In genomic region chr11:2303627-2304155, GRCh38 we compare ENCODE assay signal across 1 cellular context.
TF ChIP-seq lines count a peak whose summit lies in the region.

No MANE protein-coding gene starts in this region.

TF ChIP-seq in K562, 482 proteins besides CTCF, POLR2A, EP300 and RAD21 (continued from another document and continues in another):
- TF ChIP-seq RNF219 (CRISPR knock-in tag; IDR thresholded peaks at IDR 0.05) (no peak), GATAD2B (IDR thresholded peaks at IDR 0.05; ENCODE audit: borderline replicate concordance) (peak; percentile 87; the same call in 1 of the 2 replicates), CBFA2T2 (conservative IDR thresholded peaks at IDR 0.05) (peak; percentile 99), ZHX1 (conservative IDR thresholded peaks at IDR 0.05; ENCODE audit: low read length) (no peak), XRCC4 (IDR thresholded peaks at IDR 0.05; ENCODE audit: extremely low read depth, insufficient read depth, insufficient read length) (no peak), FOXP4 (CRISPR knock-in tag; IDR thresholded peaks at IDR 0.05; ENCODE audit: borderline replicate concordance) (no peak), ZBTB1 (CRISPR knock-in tag; IDR thresholded peaks at IDR 0.05; ENCODE audit: borderline replicate concordance, low read depth) (no peak), DPF2 (IDR thresholded peaks at IDR 0.05) (peak; percentile 96), LARP7 (IDR thresholded peaks at IDR 0.05) (no peak), EHMT2 (IDR thresholded peaks at IDR 0.05) (no peak), TARDBP (IDR thresholded peaks at IDR 0.05) (no peak), RAD51 (IDR thresholded peaks at IDR 0.05; ENCODE audit: borderline replicate concordance, low read depth) (no peak), ZNF76 (CRISPR knock-in tag; IDR thresholded peaks at IDR 0.05; ENCODE audit: borderline replicate concordance) (no peak), ARNT (IDR thresholded peaks at IDR 0.05) (peak; percentile 75 to 94; a peak in 3 of 4 replicates), SMARCA5 (IDR thresholded peaks at IDR 0.05) (no peak), YBX1 (IDR thresholded peaks at IDR 0.05) (no peak), CEBPZ (IDR thresholded peaks at IDR 0.05; ENCODE audit: borderline replicate concordance, low read depth, low read length) (no peak), DDX20 (tag; IDR thresholded peaks at IDR 0.05; ENCODE audit: low read depth) (no peak), CREM (IDR thresholded peaks at IDR 0.05; ENCODE audit: low read depth) (peak; percentile 78), FOXA1 (IDR thresholded peaks at IDR 0.05; ENCODE audit: borderline replicate concordance) (no peak), KDM5B (IDR thresholded peaks at IDR 0.05; ENCODE audit: insufficient replicate concordance, low read depth, low read length) (peak; percentile 67), ATF4 (CRISPR knock-in tag; IDR thresholded peaks at IDR 0.05) (peak; percentile 59), ZNF655 (CRISPR knock-in tag; IDR thresholded peaks at IDR 0.05) (no peak), THAP7 (CRISPR knock-in tag; IDR thresholded peaks at IDR 0.05) (no peak), POLR2AphosphoS2 (IDR thresholded peaks at IDR 0.05; ENCODE audit: low read length) (no peak), ZNF12 (CRISPR knock-in tag; IDR thresholded peaks at IDR 0.05) (no peak; the same call in 1 of the 2 replicates), GTF2E2 (tag; IDR thresholded peaks at IDR 0.05) (no peak), RFX7 (CRISPR knock-in tag; IDR thresholded peaks at IDR 0.05) (no peak), TBP (optimal IDR thresholded peaks at IDR 0.05; ENCODE audit: low read depth, low read length) (no peak), ESRRB (CRISPR knock-in tag; IDR thresholded peaks at IDR 0.05; ENCODE audit: borderline replicate concordance) (no peak), HDGF (IDR thresholded peaks at IDR 0.05) (no peak), L3MBTL2 (IDR thresholded peaks at IDR 0.05) (peak; percentile 59), IFI16 (CRISPR knock-in tag; IDR thresholded peaks at IDR 0.05) (no peak), MXI1 (IDR thresholded peaks at IDR 0.05; ENCODE audit: low read depth, low read length) (peak; percentile 69), E2F8 (IDR thresholded peaks at IDR 0.05; ENCODE audit: low read depth, partially characterized antibody) (no peak), POLR3A (IDR thresholded peaks at IDR 0.05; ENCODE audit: borderline replicate concordance, extremely low read depth, insufficient read depth, insufficient read length) (no peak), BCOR (IDR thresholded peaks at IDR 0.05) (peak; percentile 91), GABPB1 (CRISPR knock-in tag; IDR thresholded peaks at IDR 0.05) (peak; percentile 59; the same call in 1 of the 2 replicates), MBD2 (IDR thresholded peaks at IDR 0.05; ENCODE audit: borderline replicate concordance, low read depth) (peak; percentile 83), ZNF408 (CRISPR knock-in tag; IDR thresholded peaks at IDR 0.05; ENCODE audit: low read depth) (no peak), PHB (CRISPR knock-in tag; IDR thresholded peaks at IDR 0.05) (no peak), KDM2B (CRISPR knock-in tag; IDR thresholded peaks at IDR 0.05) (no peak), ETV6 (IDR thresholded peaks at IDR 0.05; ENCODE audit: borderline replicate concordance in 1 of 2, low read depth in 2 of 2, low read length in 1 of 2) (peak in 1 of 2 experiments; percentile 45; a peak in 1 of 4 replicates), ETV6 (CRISPR knock-in tag; IDR thresholded peaks at IDR 0.05; ENCODE audit: borderline replicate concordance) (no peak), EZH2 (IDR thresholded peaks at IDR 0.05; ENCODE audit: borderline replicate concordance, low read depth, low read length) (no peak), GABPB2 (CRISPR knock-in tag; conservative IDR thresholded peaks at IDR 0.05) (no peak), NONO (IDR thresholded peaks at IDR 0.05; ENCODE audit: low read depth in 2 of 2, low read length in 1 of 2) (peak in 1 of 2 experiments; percentile 78; a peak in 2 of 4 replicates), PHF21A (IDR thresholded peaks at IDR 0.05; ENCODE audit: borderline replicate concordance, low read depth) (peak; percentile 65; the same call in 1 of the 2 replicates), ZNF766 (CRISPR knock-in tag; conservative IDR thresholded peaks at IDR 0.05) (peak; percentile 94), ZNF121 (CRISPR knock-in tag; conservative IDR thresholded peaks at IDR 0.05) (no peak), ZC3H11A (IDR thresholded peaks at IDR 0.05; ENCODE audit: low read depth, low read length) (no peak), CHD4 (IDR thresholded peaks at IDR 0.05; ENCODE audit: insufficient read depth, insufficient replicate concordance, low read depth, low read length, poor library complexity, severe bottlenecking) (no peak), ZFPM2 (CRISPR knock-in tag; IDR thresholded peaks at IDR 0.05) (no peak), ZBTB7A (IDR thresholded peaks at IDR 0.05; ENCODE audit: borderline replicate concordance, control insufficient read depth, low read depth, low read length) (peak; percentile 21; the same call in 1 of the 2 replicates), FOXJ3 (CRISPR knock-in tag; IDR thresholded peaks at IDR 0.05) (no peak), SIN3B (IDR thresholded peaks at IDR 0.05; ENCODE audit: low read depth) (no peak)
